1 cellular context compared by ENCODE assay signal in genomic region chr12:25250744-25251730, GRCh38.
TF ChIP-seq lines count a peak whose summit lies in the region.

Gene KRAS (minus strand): TSS chr12:25250929.

TF ChIP-seq in HepG2, 621 proteins besides CTCF, POLR2A, EP300 and RAD21 (continued from another document and continues in another):
- peak; percentile 64; the same call in 1 of the 2 replicates for TF ChIP-seq SKIL (CRISPR knock-in tag; IDR thresholded peaks at IDR 0.05; ENCODE audit: borderline replicate concordance)
- TF ChIP-seq RFX1 (IDR thresholded peaks at IDR 0.05) = no peak
- TF ChIP-seq ARNT (IDR thresholded peaks at IDR 0.05) = no peak
- TF ChIP-seq BORCS8-MEF2B (CRISPR knock-in tag; IDR thresholded peaks at IDR 0.05) = no peak; the same call in 1 of the 2 replicates
- 0 out of 2 replicates have a peak, but pooled peaks have one; percentile 14 for TF ChIP-seq RFXAP (CRISPR knock-in tag; IDR thresholded peaks at IDR 0.05; ENCODE audit: borderline replicate concordance)
- peak; percentile 44 for TF ChIP-seq PHF5A (CRISPR knock-in tag; IDR thresholded peaks at IDR 0.05; ENCODE audit: low read depth, unreplicated experiment)
- no peak for TF ChIP-seq ZSCAN9 (CRISPR knock-in tag; IDR thresholded peaks at IDR 0.05; ENCODE audit: borderline replicate concordance)
- TF ChIP-seq ZFP1 (CRISPR knock-in tag; IDR thresholded peaks at IDR 0.05) = no peak
- TF ChIP-seq NR0B2 (CRISPR knock-in tag; IDR thresholded peaks at IDR 0.05) = no peak
- 0 out of 2 replicates have a peak, but pooled peaks have one; percentile 18 for TF ChIP-seq NCOA1 (CRISPR knock-in tag; IDR thresholded peaks at IDR 0.05)
- peak; percentile 41 for TF ChIP-seq IKZF4 (CRISPR knock-in tag; IDR thresholded peaks at IDR 0.05; ENCODE audit: borderline replicate concordance, low read depth, not compliant biosample characterization)
- TF ChIP-seq MAX (IDR thresholded peaks at IDR 0.05) = 0 out of 2 replicates have a peak, but pooled peaks have one; percentile 41
- 0 out of 2 replicates have a peak, but pooled peaks have one; percentile 41 for TF ChIP-seq FOXO1 (CRISPR knock-in tag; IDR thresholded peaks at IDR 0.05)
- no peak for TF ChIP-seq NONO (IDR thresholded peaks at IDR 0.05)
- peak; percentile 84 for TF ChIP-seq NONO (CRISPR knock-in tag; conservative IDR thresholded peaks at IDR 0.05)
- TF ChIP-seq DDIT3 (CRISPR knock-in tag; IDR thresholded peaks at IDR 0.05) = no peak
- TF ChIP-seq CEBPB (IDR thresholded peaks at IDR 0.05; ENCODE audit: borderline replicate concordance, low read depth, low read length) = no peak
- TF ChIP-seq MYPOP (CRISPR knock-in tag; IDR thresholded peaks at IDR 0.05) = 0 out of 2 replicates have a peak, but pooled peaks have one; percentile 56
- no peak for TF ChIP-seq KDM3A (CRISPR knock-in tag; IDR thresholded peaks at IDR 0.05; ENCODE audit: low read depth)
- TF ChIP-seq PRPF4 (IDR thresholded peaks at IDR 0.05; ENCODE audit: low read depth, low read length, poor library complexity, severe bottlenecking) = no peak
- TF ChIP-seq TOE1 (CRISPR knock-in tag; IDR thresholded peaks at IDR 0.05) = 0 out of 2 replicates have a peak, but pooled peaks have one; percentile 30
- 0 out of 2 replicates have a peak, but pooled peaks have one; percentile 7 for TF ChIP-seq NFYC (CRISPR knock-in tag; IDR thresholded peaks at IDR 0.05)
- no peak for TF ChIP-seq TCF12 (IDR thresholded peaks at IDR 0.05)
- peak; percentile 22; the same call in 1 of the 2 replicates for TF ChIP-seq TCF12 (CRISPR knock-in tag; IDR thresholded peaks at IDR 0.05)
- no peak for TF ChIP-seq PRDM15 (CRISPR knock-in tag; IDR thresholded peaks at IDR 0.05)
- no peak for TF ChIP-seq ZNF326 (CRISPR knock-in tag; IDR thresholded peaks at IDR 0.05; ENCODE audit: borderline replicate concordance)
- TF ChIP-seq POLR2G (IDR thresholded peaks at IDR 0.05; ENCODE audit: low read depth, low read length) = peak; percentile 72
- TF ChIP-seq TARDBP (CRISPR knock-in tag; IDR thresholded peaks at IDR 0.05) = 0 out of 2 replicates have a peak, but pooled peaks have one; percentile 31
- peak; percentile 69 for TF ChIP-seq SPEN (CRISPR knock-in tag; IDR thresholded peaks at IDR 0.05; ENCODE audit: low read depth)
- no peak for TF ChIP-seq TFE3 (CRISPR knock-in tag; IDR thresholded peaks at IDR 0.05)
- no peak for TF ChIP-seq CEBPZ (IDR thresholded peaks at IDR 0.05; ENCODE audit: low read length)
- no peak for TF ChIP-seq IRX3 (CRISPR knock-in tag; IDR thresholded peaks at IDR 0.05; ENCODE audit: borderline replicate concordance, low read depth)
- no peak for TF ChIP-seq SAFB2 (CRISPR knock-in tag; IDR thresholded peaks at IDR 0.05; ENCODE audit: borderline replicate concordance, low read depth)
- TF ChIP-seq ZNF777 (CRISPR knock-in tag; IDR thresholded peaks at IDR 0.05) = peak; percentile 98
- no peak for TF ChIP-seq HNRNPL (IDR thresholded peaks at IDR 0.05; ENCODE audit: low read depth, low read length)
- TF ChIP-seq TFDP1 (CRISPR knock-in tag; IDR thresholded peaks at IDR 0.05; ENCODE audit: borderline replicate concordance) = peak; percentile 58; the same call in 1 of the 2 replicates
- peak; percentile 63; the same call in 1 of the 2 replicates for TF ChIP-seq KDM5B (CRISPR knock-in tag; IDR thresholded peaks at IDR 0.05; ENCODE audit: borderline replicate concordance)
- no peak for TF ChIP-seq DBP (CRISPR knock-in tag; IDR thresholded peaks at IDR 0.05; ENCODE audit: not compliant biosample characterization)
- no peak for TF ChIP-seq BRD4 (CRISPR knock-in tag; IDR thresholded peaks at IDR 0.05)
- no peak for TF ChIP-seq ZNF644 (CRISPR knock-in tag; IDR thresholded peaks at IDR 0.05; ENCODE audit: low read depth)
- no peak for TF ChIP-seq MLXIP (CRISPR knock-in tag; IDR thresholded peaks at IDR 0.05; ENCODE audit: borderline replicate concordance)
- TF ChIP-seq ZNF3 (CRISPR knock-in tag; IDR thresholded peaks at IDR 0.05) = no peak
- peak; percentile 66 for TF ChIP-seq TEAD3 (CRISPR knock-in tag; optimal IDR thresholded peaks at IDR 0.05; ENCODE audit: borderline replicate concordance)
- no peak for TF ChIP-seq ZMAT3 (CRISPR knock-in tag; conservative IDR thresholded peaks at IDR 0.05)
- 0 out of 2 replicates have a peak, but pooled peaks have one; percentile 65 for TF ChIP-seq ZNF772 (CRISPR knock-in tag; IDR thresholded peaks at IDR 0.05)
